ENCODE assay signal across 13 cellular contexts in genomic region chr6:111952821-111953535, GRCh38.
A peak's percentile ranks its signal among the peaks of the same experiment; 100 is the strongest.
DNase-seq lines count a peak whose midpoint lies in the region; ATAC-seq lines count a peak whose summit lies in the region.
"Had no signal": no experiment of that assay in that cellular context is flagged by ENCODE, and none has a peak within 500 bp of the region (broad histone marks: within the 10 kb centered on the region; RNA-seq: fewer than 3 reads in every experiment).

No MANE protein-coding gene starts in this region.

- peaks cover 14% of the 10 kb centered on the region for H3K4me1 Mint-ChIP-seq in activated T-cell treated with anti-CD3 and anti-CD28 coated beads, Interleukin-2, amount 50 U/mL, for 24 hours (ENCODE audit: low read depth)
- H3K4me1 Mint-ChIP-seq: stimulated activated effector memory CD8-positive, alpha-beta T cell treated with anti-CD3 and anti-CD28 coated beads, Interleukin-12 subunit alpha, Interleukin-12 subunit beta, amount 100 ng/mL, for 72 hours had no signal

- peak overlapping the region; percentile 94 for H3K27ac ChIP-seq in SK-N-MC

- H3K27me3 Mint-ChIP-seq in activated T-cell treated with anti-CD3 and anti-CD28 coated beads, Interleukin-2, amount 50 U/mL, for 24 hours, result no peaks in the 10 kb centered on the region

- H3K9me3 ChIP-seq in SK-N-MC (ENCODE audit: low read depth, low read length), result no peaks in the 10 kb centered on the region

- no peaks in the 10 kb centered on the region for H3K36me3 ChIP-seq in SK-N-MC (ENCODE audit: insufficient read depth, low read length)

- no peak overlapping the region for H3K4me3 ChIP-seq in SK-N-MC

- H3K9me3 Mint-ChIP-seq in activated T-cell treated with anti-CD3 and anti-CD28 coated beads, Interleukin-2, amount 50 U/mL, for 24 hours, result no peaks in the 10 kb centered on the region
- H3K9me3 Mint-ChIP-seq: stimulated activated effector memory CD8-positive, alpha-beta T cell treated with anti-CD3 and anti-CD28 coated beads, Interleukin-12 subunit alpha, Interleukin-12 subunit beta, amount 100 ng/mL, for 72 hours had no signal

- ATAC-seq in GM18520 (IDR thresholded peaks at IDR 0.05; ENCODE audit: unreplicated experiment), result no peak
- ATAC-seq: stimulated activated effector memory CD8-positive, alpha-beta T cell treated with anti-CD3 and anti-CD28 coated beads, Interleukin-12 subunit alpha, Interleukin-12 subunit beta, amount 100 ng/mL, for 72 hours had no signal

- no peaks in the 10 kb centered on the region for H3K36me3 Mint-ChIP-seq in activated T-cell treated with anti-CD3 and anti-CD28 coated beads, Interleukin-2, amount 50 U/mL, for 24 hours (ENCODE audit: low read depth)
- H3K36me3 Mint-ChIP-seq: stimulated activated effector memory CD8-positive, alpha-beta T cell treated with anti-CD3 and anti-CD28 coated beads, Interleukin-12 subunit alpha, Interleukin-12 subunit beta, amount 100 ng/mL, for 72 hours had no signal

- H3K4me3 Mint-ChIP-seq in activated T-cell treated with anti-CD3 and anti-CD28 coated beads, Interleukin-2, amount 50 U/mL, for 24 hours, result no peak overlapping the region
- H3K4me3 Mint-ChIP-seq: stimulated activated effector memory CD8-positive, alpha-beta T cell treated with anti-CD3 and anti-CD28 coated beads, Interleukin-12 subunit alpha, Interleukin-12 subunit beta, amount 100 ng/mL, for 72 hours had no signal

- peak overlapping the region; percentile 54 for H3K9ac ChIP-seq in SK-N-MC (ENCODE audit: insufficient read length)

- DNase-seq in Daoy (ENCODE audit: low read depth) (peak; percentile 23), HT1080 (ENCODE audit: low read depth) (peak; percentile 40), SK-N-MC (ENCODE audit: low read depth, low spot score) (no peak), left kidney (ENCODE audit: low read depth, low spot score) (peak; percentile 63), DMS153 treated with DMSO at 0.1 percent for 48 hours (lab: John Stamatoyannopoulos, UW; ENCODE audit: unreplicated experiment) (no peak)
- DNase-seq in activated effector memory CD4-positive, alpha-beta T cell treated with Interleukin-2 at 50 U/mL for 16 hours, result no peak
- no peak for DNase-seq in activated T-cell treated with anti-CD3 and anti-CD28 coated beads, Interleukin-2, amount 50 U/mL, for 24 hours
- DNase-seq: activated CD4-positive, CD25-positive, alpha-beta regulatory T cell; caudate nucleus; NCI-H2081 treated with DMSO at 0.1 percent for 48 hours; SHP77 treated with DMSO at 0.1 percent for 48 hours had no signal

- H3K27ac Mint-ChIP-seq in activated T-cell treated with anti-CD3 and anti-CD28 coated beads, Interleukin-2, amount 50 U/mL, for 24 hours, result no peak overlapping the region
- H3K27ac Mint-ChIP-seq: stimulated activated effector memory CD8-positive, alpha-beta T cell treated with anti-CD3 and anti-CD28 coated beads, Interleukin-12 subunit alpha, Interleukin-12 subunit beta, amount 100 ng/mL, for 72 hours had no signal

Comparison
In these comparisons a context has a peak if more than half of its experiments do, and no peak if none do; other contexts are left out.
1. DNase-seq: peak in Daoy (single experiment), HT1080 (single experiment) and left kidney (single experiment); none in SK-N-MC (single experiment), DMS153 treated with DMSO at 0.1 percent for 48 hours (single experiment), activated effector memory CD4-positive, alpha-beta T cell treated with Interleukin-2 at 50 U/mL for 16 hours (single experiment) and activated T-cell treated with anti-CD3 and anti-CD28 coated beads, Interleukin-2, amount 50 U/mL, for 24 hours (single experiment).